ENCODE assay signal across 1 cellular context in the genomic region with DNA sequence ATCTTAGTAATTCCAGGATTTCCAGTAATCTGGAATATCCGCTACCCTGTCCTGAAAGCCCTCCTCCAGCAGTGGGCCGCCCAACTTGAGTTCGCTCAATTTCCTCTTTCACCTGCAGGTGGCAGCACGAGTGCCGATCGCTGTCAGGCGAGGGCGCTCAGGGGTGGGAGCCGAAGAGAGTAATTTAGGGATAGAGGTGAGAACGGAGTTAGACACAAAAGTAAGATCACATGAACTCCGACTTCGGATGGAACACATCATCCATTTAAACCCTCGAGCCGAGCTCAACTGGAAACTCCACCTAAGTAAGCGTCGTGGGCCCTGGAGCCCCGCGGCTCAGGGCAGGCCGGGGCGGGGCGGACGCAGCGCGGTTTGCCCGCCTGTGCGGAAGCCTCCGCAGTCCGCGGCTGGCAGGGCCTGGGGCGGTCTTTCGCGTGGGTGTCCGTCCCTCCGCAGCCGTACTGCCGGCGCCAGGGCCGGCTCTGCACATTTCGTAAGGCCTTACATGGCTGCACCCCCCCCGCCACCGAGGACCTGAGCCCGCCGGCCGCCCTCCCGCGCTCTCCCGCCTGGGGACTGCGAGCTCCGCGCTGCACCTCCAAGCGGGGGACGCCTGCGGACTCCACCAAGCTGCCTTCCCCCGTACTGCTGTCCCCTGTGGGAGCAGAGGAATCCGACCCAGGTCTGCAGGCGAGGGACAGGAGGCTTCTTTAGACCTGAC.
TF ChIP-seq lines count a peak whose summit lies in the region.

No MANE protein-coding gene starts in this region.

TF ChIP-seq in HEK293, 187 proteins besides CTCF, POLR2A, EP300 and RAD21 (continued from another document and continues in another):
- no peak for TF ChIP-seq PRDM2 (tag by site-specific recombination; IDR thresholded peaks at IDR 0.05; ENCODE audit: borderline replicate concordance)
- TF ChIP-seq, protein P1, sequence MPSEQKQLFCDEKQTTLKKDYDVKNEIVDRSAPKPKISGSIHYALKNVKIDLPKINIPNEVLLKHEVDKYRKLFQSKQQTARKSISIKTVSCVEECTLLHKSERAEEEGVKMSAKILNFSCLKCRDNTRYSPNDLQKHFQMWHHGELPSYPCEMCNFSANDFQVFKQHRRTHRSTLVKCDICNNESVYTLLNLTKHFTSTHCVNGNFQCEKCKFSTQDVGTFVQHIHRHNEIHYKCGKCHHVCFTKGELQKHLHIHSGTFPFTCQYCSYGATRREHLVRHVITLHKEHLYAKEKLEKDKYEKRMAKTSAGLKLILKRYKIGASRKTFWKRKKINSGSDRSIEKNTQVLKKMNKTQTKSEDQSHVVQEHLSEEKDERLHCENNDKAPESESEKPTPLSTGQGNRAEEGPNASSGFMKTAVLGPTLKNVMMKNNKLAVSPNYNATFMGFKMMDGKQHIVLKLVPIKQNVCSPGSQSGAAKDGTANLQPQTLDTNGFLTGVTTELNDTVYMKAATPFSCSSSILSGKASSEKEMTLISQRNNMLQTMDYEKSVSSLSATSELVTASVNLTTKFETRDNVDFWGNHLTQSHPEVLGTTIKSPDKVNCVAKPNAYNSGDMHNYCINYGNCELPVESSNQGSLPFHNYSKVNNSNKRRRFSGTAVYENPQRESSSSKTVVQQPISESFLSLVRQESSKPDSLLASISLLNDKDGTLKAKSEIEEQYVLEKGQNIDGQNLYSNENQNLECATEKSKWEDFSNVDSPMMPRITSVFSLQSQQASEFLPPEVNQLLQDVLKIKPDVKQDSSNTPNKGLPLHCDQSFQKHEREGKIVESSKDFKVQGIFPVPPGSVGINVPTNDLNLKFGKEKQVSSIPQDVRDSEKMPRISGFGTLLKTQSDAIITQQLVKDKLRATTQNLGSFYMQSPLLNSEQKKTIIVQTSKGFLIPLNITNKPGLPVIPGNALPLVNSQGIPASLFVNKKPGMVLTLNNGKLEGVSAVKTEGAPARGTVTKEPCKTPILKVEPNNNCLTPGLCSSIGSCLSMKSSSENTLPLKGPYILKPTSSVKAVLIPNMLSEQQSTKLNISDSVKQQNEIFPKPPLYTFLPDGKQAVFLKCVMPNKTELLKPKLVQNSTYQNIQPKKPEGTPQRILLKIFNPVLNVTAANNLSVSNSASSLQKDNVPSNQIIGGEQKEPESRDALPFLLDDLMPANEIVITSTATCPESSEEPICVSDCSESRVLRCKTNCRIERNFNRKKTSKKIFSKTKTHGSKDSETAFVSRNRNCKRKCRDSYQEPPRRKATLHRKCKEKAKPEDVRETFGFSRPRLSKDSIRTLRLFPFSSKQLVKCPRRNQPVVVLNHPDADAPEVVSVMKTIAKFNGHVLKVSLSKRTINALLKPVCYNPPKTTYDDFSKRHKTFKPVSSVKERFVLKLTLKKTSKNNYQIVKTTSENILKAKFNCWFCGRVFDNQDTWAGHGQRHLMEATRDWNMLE (tag by site-specific recombination; conservative IDR thresholded peaks at IDR 0.05; ENCODE audit: low read depth): no peak
- peak; percentile 95 for TF ChIP-seq ZBTB48 (tag by site-specific recombination; IDR thresholded peaks at IDR 0.05)
- peak; percentile 77; the same call in 1 of the 2 replicates for TF ChIP-seq ZNF660 (tag by site-specific recombination; IDR thresholded peaks at IDR 0.05)
- TF ChIP-seq ZNF423 (tag by site-specific recombination; IDR thresholded peaks at IDR 0.05): no peak
- 0 out of 2 replicates have a peak, but pooled peaks have one; percentile 30 for TF ChIP-seq ZNF10 (tag by site-specific recombination; IDR thresholded peaks at IDR 0.05)
- no peak for TF ChIP-seq ZNF777 (tag by site-specific recombination; IDR thresholded peaks at IDR 0.05; ENCODE audit: borderline replicate concordance)
- no peak for TF ChIP-seq ZNF558 (tag by site-specific recombination; IDR thresholded peaks at IDR 0.05)
- TF ChIP-seq, protein P2, sequence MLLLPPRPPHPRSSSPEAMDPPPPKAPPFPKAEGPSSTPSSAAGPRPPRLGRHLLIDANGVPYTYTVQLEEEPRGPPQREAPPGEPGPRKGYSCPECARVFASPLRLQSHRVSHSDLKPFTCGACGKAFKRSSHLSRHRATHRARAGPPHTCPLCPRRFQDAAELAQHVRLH (tag by site-specific recombination; IDR thresholded peaks at IDR 0.05): 0 out of 2 replicates have a peak, but pooled peaks have one; percentile 11
- peak; percentile 84 for TF ChIP-seq ZFHX2 (tag by site-specific recombination; conservative IDR thresholded peaks at IDR 0.05)
- TF ChIP-seq, protein P3, sequence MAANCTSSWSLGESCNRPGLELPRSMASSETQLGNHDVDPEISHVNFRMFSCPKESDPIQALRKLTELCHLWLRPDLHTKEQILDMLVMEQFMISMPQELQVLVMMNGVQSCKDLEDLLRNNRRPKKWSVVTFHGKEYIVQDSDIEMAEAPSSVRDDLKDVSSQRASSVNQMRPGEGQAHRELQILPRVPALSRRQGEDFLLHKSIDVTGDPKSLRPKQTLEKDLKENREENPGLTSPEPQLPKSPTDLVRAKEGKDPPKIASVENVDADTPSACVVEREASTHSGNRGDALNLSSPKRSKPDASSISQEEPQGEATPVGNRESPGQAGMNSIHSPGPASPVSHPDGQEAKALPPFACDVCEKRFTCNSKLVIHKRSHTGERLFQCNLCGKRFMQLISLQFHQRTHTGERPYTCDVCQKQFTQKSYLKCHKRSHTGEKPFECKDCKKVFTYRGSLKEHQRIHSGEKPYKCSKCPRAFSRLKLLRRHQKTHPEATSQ (tag by site-specific recombination; IDR thresholded peaks at IDR 0.05): no peak
- TF ChIP-seq ZNF843 (tag by site-specific recombination; IDR thresholded peaks at IDR 0.05): no peak
- no peak for TF ChIP-seq PRDM1 (tag by site-specific recombination; IDR thresholded peaks at IDR 0.05)
- no peak for TF ChIP-seq ZNF23 (tag by site-specific recombination; IDR thresholded peaks at IDR 0.05; ENCODE audit: borderline replicate concordance)
- TF ChIP-seq, protein P4, sequence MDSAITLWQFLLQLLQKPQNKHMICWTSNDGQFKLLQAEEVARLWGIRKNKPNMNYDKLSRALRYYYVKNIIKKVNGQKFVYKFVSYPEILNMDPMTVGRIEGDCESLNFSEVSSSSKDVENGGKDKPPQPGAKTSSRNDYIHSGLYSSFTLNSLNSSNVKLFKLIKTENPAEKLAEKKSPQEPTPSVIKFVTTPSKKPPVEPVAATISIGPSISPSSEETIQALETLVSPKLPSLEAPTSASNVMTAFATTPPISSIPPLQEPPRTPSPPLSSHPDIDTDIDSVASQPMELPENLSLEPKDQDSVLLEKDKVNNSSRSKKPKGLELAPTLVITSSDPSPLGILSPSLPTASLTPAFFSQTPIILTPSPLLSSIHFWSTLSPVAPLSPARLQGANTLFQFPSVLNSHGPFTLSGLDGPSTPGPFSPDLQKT (IDR thresholded peaks at IDR 0.05; ENCODE audit: borderline replicate concordance, low read depth, low read length): no peak
- TF ChIP-seq SALL2 (tag by site-specific recombination; IDR thresholded peaks at IDR 0.05; ENCODE audit: borderline replicate concordance): no peak
- TF ChIP-seq, protein P5, sequence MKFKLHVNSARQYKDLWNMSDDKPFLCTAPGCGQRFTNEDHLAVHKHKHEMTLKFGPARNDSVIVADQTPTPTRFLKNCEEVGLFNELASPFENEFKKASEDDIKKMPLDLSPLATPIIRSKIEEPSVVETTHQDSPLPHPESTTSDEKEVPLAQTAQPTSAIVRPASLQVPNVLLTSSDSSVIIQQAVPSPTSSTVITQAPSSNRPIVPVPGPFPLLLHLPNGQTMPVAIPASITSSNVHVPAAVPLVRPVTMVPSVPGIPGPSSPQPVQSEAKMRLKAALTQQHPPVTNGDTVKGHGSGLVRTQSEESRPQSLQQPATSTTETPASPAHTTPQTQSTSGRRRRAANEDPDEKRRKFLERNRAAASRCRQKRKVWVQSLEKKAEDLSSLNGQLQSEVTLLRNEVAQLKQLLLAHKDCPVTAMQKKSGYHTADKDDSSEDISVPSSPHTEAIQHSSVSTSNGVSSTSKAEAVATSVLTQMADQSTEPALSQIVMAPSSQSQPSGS (tag by site-specific recombination; IDR thresholded peaks at IDR 0.05; ENCODE audit: low read depth): no peak
- TF ChIP-seq ZNF280D (tag by site-specific recombination; IDR thresholded peaks at IDR 0.05): no peak
- TF ChIP-seq ZNF174 (tag by site-specific recombination; IDR thresholded peaks at IDR 0.05): no peak
- TF ChIP-seq, protein P6, sequence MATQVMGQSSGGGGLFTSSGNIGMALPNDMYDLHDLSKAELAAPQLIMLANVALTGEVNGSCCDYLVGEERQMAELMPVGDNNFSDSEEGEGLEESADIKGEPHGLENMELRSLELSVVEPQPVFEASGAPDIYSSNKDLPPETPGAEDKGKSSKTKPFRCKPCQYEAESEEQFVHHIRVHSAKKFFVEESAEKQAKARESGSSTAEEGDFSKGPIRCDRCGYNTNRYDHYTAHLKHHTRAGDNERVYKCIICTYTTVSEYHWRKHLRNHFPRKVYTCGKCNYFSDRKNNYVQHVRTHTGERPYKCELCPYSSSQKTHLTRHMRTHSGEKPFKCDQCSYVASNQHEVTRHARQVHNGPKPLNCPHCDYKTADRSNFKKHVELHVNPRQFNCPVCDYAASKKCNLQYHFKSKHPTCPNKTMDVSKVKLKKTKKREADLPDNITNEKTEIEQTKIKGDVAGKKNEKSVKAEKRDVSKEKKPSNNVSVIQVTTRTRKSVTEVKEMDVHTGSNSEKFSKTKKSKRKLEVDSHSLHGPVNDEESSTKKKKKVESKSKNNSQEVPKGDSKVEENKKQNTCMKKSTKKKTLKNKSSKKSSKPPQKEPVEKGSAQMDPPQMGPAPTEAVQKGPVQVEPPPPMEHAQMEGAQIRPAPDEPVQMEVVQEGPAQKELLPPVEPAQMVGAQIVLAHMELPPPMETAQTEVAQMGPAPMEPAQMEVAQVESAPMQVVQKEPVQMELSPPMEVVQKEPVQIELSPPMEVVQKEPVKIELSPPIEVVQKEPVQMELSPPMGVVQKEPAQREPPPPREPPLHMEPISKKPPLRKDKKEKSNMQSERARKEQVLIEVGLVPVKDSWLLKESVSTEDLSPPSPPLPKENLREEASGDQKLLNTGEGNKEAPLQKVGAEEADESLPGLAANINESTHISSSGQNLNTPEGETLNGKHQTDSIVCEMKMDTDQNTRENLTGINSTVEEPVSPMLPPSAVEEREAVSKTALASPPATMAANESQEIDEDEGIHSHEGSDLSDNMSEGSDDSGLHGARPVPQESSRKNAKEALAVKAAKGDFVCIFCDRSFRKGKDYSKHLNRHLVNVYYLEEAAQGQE (tag by site-specific recombination; IDR thresholded peaks at IDR 0.05): peak; percentile 14; the same call in 1 of the 2 replicates
- peak; percentile 57; the same call in 1 of the 2 replicates for TF ChIP-seq ZNF449 (tag by site-specific recombination; IDR thresholded peaks at IDR 0.05)
